In genomic region chr17:4465786-4466185, GRCh38 we compare ENCODE assay signal across 22 cellular contexts. TPM values are rescaled to one million over a fixed set of nuclear protein-coding genes. Genes with fewer than 3 reads are reported as not detected.
"Had no signal": no experiment of that assay in that cellular context is flagged by ENCODE, and none has a peak within 500 bp of the region (broad histone marks: within the 10 kb centered on the region; RNA-seq: fewer than 3 reads in every experiment).

No MANE protein-coding gene starts in this region.

- DNase-seq: KBM-7, MV-4-11, NCI-H1048, NCI-H1105, NCI-H1417, NCI-H1436 treated with DMSO at 0.1 percent for 48 hours, NCI-H1694, NCI-H187 treated with DMSO at 0.1 percent for 48 hours, NCI-H2029 treated with DMSO at 0.1 percent for 48 hours, NCI-H2107, NCI-H2227 treated with DMSO at 0.1 percent for 48 hours, NCI-H446, NCI-H510A, NCI-H524 treated with DMSO at 0.1 percent for 48 hours, NCI-H69, NCI-H774, RPMI8226, SHP77, SK-N-SH had no signal

- H3K9me3 ChIP-seq: SK-N-SH had no signal

- H3K4me2 ChIP-seq: SK-N-SH had no signal

- H3K9ac ChIP-seq: SK-N-SH had no signal

RNA-seq across cellular contexts. Expression of gene SPNS3, which starts 32.0 kb away (rescaled TPM):
- total RNA-seq: LHCN-M2, MCF 10A, SK-MEL-5 had no signal

RNA-seq across cellular contexts. Expression of gene SPNS2, which starts 32.9 kb away (rescaled TPM):
- total RNA-seq: MCF 10A had no signal
